1 cellular context compared by ENCODE assay signal in genomic region chr12:92078167-92079053, GRCh38.
TF ChIP-seq lines count a peak whose summit lies in the region.

No MANE protein-coding gene starts in this region.

TF ChIP-seq in SK-N-SH, 30 proteins besides CTCF, POLR2A, EP300 and RAD21 (continued from another document):
- TF ChIP-seq REST (IDR thresholded peaks at IDR 0.05; ENCODE audit: low read depth, low read length) (no peak), FOXM1 (IDR thresholded peaks at IDR 0.05; ENCODE audit: low read depth) (no peak), SMC3 (IDR thresholded peaks at IDR 0.05; ENCODE audit: low read depth, low read length) (no peak), MAX (IDR thresholded peaks at IDR 0.05; ENCODE audit: low read depth) (no peak), SIN3A (IDR thresholded peaks at IDR 0.05; ENCODE audit: borderline replicate concordance, low read depth, low read length) (0 out of 2 replicates have a peak, but pooled peaks have one; percentile 35), TEAD4 (IDR thresholded peaks at IDR 0.05; ENCODE audit: borderline replicate concordance, insufficient read depth) (no peak), FOSL2 (IDR thresholded peaks at IDR 0.05; ENCODE audit: borderline replicate concordance, low read depth) (peak; percentile 81), CHD2 (IDR thresholded peaks at IDR 0.05; ENCODE audit: low read length, partially characterized antibody) (no peak), POLR2AphosphoS5 (IDR thresholded peaks at IDR 0.05; ENCODE audit: low read depth, low read length) (no peak; the same call in 1 of the 2 replicates), GATA2 (CRISPR knock-in tag; IDR thresholded peaks at IDR 0.05) (no peak), JUND (IDR thresholded peaks at IDR 0.05) (peak; percentile 57), ZBTB33 (IDR thresholded peaks at IDR 0.05; ENCODE audit: borderline replicate concordance, low read depth) (0 out of 2 replicates have a peak, but pooled peaks have one; percentile 15), USF2 (IDR thresholded peaks at IDR 0.05; ENCODE audit: borderline replicate concordance, low read depth, low read length) (no peak), TCF12 (IDR thresholded peaks at IDR 0.05) (peak; percentile 96), MEF2A (IDR thresholded peaks at IDR 0.05; ENCODE audit: borderline replicate concordance, low read depth) (no peak)
